In the genomic region with DNA sequence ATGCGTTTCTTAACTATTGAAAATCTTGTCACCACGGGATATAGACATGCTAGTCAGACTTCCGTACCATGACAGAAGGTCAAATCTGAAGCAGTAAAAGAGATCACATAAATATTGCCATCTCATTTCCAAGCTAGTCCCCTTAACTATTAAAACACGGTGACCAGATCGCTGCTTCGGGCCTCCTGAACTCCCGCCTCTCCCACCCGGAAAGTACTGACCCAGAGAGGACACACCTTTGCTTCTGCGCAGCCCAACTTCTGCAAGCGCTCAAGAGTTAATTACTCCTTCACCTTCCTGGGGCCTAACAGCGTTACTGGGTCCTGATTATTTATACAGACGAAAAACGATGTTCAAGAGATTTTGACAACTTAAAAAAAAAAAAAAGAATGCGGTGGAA, we compare ENCODE assay signal across 1 cellular context.
TF ChIP-seq lines count a peak whose summit lies in the region.

No MANE protein-coding gene starts in this region.

TF ChIP-seq in HepG2, 621 proteins besides CTCF, POLR2A, EP300 and RAD21:
- TF ChIP-seq XBP1 (CRISPR knock-in tag; IDR thresholded peaks at IDR 0.05), result no peak
- 0 out of 2 replicates have a peak, but pooled peaks have one; percentile 17 for TF ChIP-seq SAP130 (CRISPR knock-in tag; IDR thresholded peaks at IDR 0.05; ENCODE audit: low read depth)
- TF ChIP-seq KMT2A (CRISPR knock-in tag; IDR thresholded peaks at IDR 0.05), result 0 out of 2 replicates have a peak, but pooled peaks have one; percentile 26
- TF ChIP-seq ARHGAP35 (CRISPR knock-in tag; IDR thresholded peaks at IDR 0.05; ENCODE audit: borderline replicate concordance), result no peak
- no peak for TF ChIP-seq MEIS1 (CRISPR knock-in tag; IDR thresholded peaks at IDR 0.05; ENCODE audit: borderline replicate concordance)
- peak; percentile 56 for TF ChIP-seq ZNF652 (CRISPR knock-in tag; IDR thresholded peaks at IDR 0.05; ENCODE audit: borderline replicate concordance, low read depth)
- TF ChIP-seq TCF12 (IDR thresholded peaks at IDR 0.05), result no peak
- no peak for TF ChIP-seq TCF12 (CRISPR knock-in tag; IDR thresholded peaks at IDR 0.05)
- no peak for TF ChIP-seq FOXK1 (CRISPR knock-in tag; IDR thresholded peaks at IDR 0.05; ENCODE audit: borderline replicate concordance, low read depth)
- TF ChIP-seq, protein P1, sequence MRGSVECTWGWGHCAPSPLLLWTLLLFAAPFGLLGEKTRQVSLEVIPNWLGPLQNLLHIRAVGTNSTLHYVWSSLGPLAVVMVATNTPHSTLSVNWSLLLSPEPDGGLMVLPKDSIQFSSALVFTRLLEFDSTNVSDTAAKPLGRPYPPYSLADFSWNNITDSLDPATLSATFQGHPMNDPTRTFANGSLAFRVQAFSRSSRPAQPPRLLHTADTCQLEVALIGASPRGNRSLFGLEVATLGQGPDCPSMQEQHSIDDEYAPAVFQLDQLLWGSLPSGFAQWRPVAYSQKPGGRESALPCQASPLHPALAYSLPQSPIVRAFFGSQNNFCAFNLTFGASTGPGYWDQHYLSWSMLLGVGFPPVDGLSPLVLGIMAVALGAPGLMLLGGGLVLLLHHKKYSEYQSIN (CRISPR knock-in tag; IDR thresholded peaks at IDR 0.05; ENCODE audit: borderline replicate concordance), result no peak
